ENCODE assay signal across 8 cellular contexts in the genomic region with DNA sequence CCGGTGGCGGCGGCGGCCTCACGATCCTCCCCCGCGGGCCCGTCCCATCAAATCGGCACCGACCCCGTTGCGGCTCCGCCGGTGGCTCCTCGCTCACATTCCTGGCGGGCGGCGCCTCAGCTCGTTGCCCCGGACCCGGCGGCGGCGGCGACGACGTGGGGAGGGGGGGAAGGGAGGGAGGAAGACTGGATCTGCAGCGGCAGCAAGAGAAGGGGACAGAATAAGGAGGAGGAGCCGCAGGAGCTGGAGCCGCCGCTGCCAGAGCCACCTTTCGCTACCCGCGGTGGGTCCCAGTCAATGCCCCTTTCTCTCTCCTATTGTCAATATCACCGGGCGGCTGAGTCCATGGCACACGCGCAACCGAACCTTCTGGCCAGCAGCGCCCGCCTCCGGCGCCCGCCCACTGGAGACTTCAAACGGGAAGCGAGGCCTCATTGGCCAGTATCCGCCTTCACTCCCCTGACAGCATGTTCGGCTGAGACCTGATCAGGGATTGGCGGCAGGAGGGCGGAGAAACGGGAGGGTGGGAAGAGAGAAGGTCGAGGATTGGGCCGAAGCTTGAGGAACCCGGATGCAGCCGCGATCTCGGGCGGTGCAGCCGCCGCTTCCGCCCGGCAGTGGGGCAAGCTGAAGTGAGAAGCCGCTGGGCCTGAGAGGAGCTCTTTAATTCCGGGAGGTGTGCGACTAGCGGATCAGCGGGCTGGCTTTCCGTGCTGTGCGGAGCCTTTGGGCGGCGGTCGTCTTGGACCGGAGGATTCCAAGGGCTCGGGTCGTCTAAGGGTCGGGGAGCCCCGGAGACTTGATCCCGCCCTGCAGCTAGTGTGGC.
DNase-seq lines count a peak whose midpoint lies in the region; ATAC-seq lines count a peak whose summit lies in the region.

A gene (minus strand): TSS at position 378 of the 826 bp plus-strand sequence. CDS start 3,692 bp downstream, outside the sequence.

- peak within 1 kb of the TSS; percentile 78 to 95 (median 90) for H3K4me3 ChIP-seq in BLaER1 treated with 17β-estradiol and CSF1 and Interleukin-3, amounts not matched to agents 10 nM and 100 nM

- peaks cover 9 to 34% (median 20%) of the 10 kb centered on the region in 11 experiments; a peak in 20 of 22 replicates for H4K20me1 ChIP-seq in BLaER1 treated with 17β-estradiol and CSF1 and Interleukin-3, amounts not matched to agents 10 nM and 100 nM

- peak within 1 kb of the TSS; percentile 86 to 100 (median 95) for H3K4me2 ChIP-seq in BLaER1 treated with 17β-estradiol and CSF1 and Interleukin-3, amounts not matched to agents 10 nM and 100 nM

- DNase-seq in NCI-H748 (lab: John Stamatoyannopoulos, UW; ENCODE audit: unreplicated experiment) (peak; percentile 99), dedifferentiated amniotic fluid mesenchymal stem cell (ENCODE audit: extremely low spot score) (peak; percentile 99), left kidney (ENCODE audit: low read depth, low spot score) (peak; percentile 100)
- peak; percentile 97 for DNase-seq in activated CD4-positive, alpha-beta T cell treated with anti-CD3 and anti-CD28 coated beads, Interleukin-2, amount 50 U/mL, for 1 hour
- DNase-seq in stimulated activated CD4-positive, alpha-beta T cell treated with anti-CD3 and anti-CD28 coated beads, Interleukin-2, amount 100 ng/mL, for 24 hours = peak; percentile 95 to 97

- no peaks in the 10 kb centered on the region for H3K27me3 ChIP-seq in BLaER1 treated with 17β-estradiol and CSF1 and Interleukin-3, amounts not matched to agents 10 nM and 100 nM

- peaks cover 17 to 27% (median 23%) of the 10 kb centered on the region in 11 experiments for H3K36me3 ChIP-seq in BLaER1 treated with 17β-estradiol and CSF1 and Interleukin-3, amounts not matched to agents 10 nM and 100 nM

- H3K4me1 ChIP-seq in BLaER1 treated with 17β-estradiol and CSF1 and Interleukin-3, amounts not matched to agents 10 nM and 100 nM = peaks cover 15 to 25% (median 23%) of the 10 kb centered on the region in 10 experiments; a peak in 19 of 20 replicates

- ATAC-seq in GM19351 (IDR thresholded peaks at IDR 0.05; ENCODE audit: unreplicated experiment) (peak; percentile 93), HG03521 (IDR thresholded peaks at IDR 0.05; ENCODE audit: unreplicated experiment) (peak; percentile 95)

- no peaks in the 10 kb centered on the region for H3K9me3 ChIP-seq in BLaER1 treated with 17β-estradiol and CSF1 and Interleukin-3, amounts not matched to agents 10 nM and 100 nM (replicated peaks in 1 of 11)

- H3K27ac ChIP-seq in BLaER1 treated with 17β-estradiol and CSF1 and Interleukin-3, amounts not matched to agents 10 nM and 100 nM = peak within 1 kb of the TSS; percentile 78 to 90 (median 85)

- peak within 1 kb of the TSS; percentile 90 to 97 (median 94) for H3K9ac ChIP-seq in BLaER1 treated with 17β-estradiol and CSF1 and Interleukin-3, amounts not matched to agents 10 nM and 100 nM

Comparison
In these comparisons a context has a peak if more than half of its experiments do, and no peak if none do; other contexts are left out.
1. Peak in every context shown above with its lines: DNase-seq, ATAC-seq, H3K4me3 ChIP-seq and H3K27ac ChIP-seq.